ENCODE assay signal across 32 cellular contexts in genomic region chr7:137546009-137546408, GRCh38.
"Had no signal": no experiment of that assay in that cellular context is flagged by ENCODE, and none has a peak within 500 bp of the region (broad histone marks: within the 10 kb centered on the region; RNA-seq: fewer than 3 reads in every experiment).

No MANE protein-coding gene starts in this region.

- H3K36me3 ChIP-seq: colonic mucosa, esophagus muscularis mucosa, gastroesophageal sphincter, heart left ventricle, left ventricle myocardium inferior, lower lobe of right lung, neural progenitor cell, prostate gland, right atrium auricular region, tibial artery had no signal

- H3K9me3 ChIP-seq: colonic mucosa, esophagus muscularis mucosa, gastroesophageal sphincter, heart left ventricle, left ventricle myocardium inferior, lower lobe of right lung, mucosa of descending colon, prostate gland, right atrium auricular region, testis, tibial artery had no signal

- H3K4me3 ChIP-seq: colonic mucosa, esophagus muscularis mucosa, gastroesophageal sphincter, heart left ventricle, left ventricle myocardium inferior, lower lobe of right lung, mucosa of descending colon, neural progenitor cell, prostate gland, right atrium auricular region, testis, tibial artery had no signal

- H3K36me3 Mint-ChIP-seq: immature natural killer cell; memory B cell; mesothelial cell of epicardium; naive B cell; natural killer cell treated with Interleukin-12 subunit alpha and Interleukin-12 subunit beta and Interleukin-15 and Interleukin-18, amount 100 ng/mL, for 72 hours; neural progenitor cell; stimulated activated effector memory CD8-positive, alpha-beta T cell treated with anti-CD3 and anti-CD28 coated beads, Interleukin-12 subunit alpha, Interleukin-12 subunit beta, amount 100 ng/mL, for 72 hours; type B pancreatic cell had no signal

- H3K27ac Mint-ChIP-seq: dendritic cell treated with granulocyte-macrophage colony-stimulating factor and Interleukin-4, amounts not matched to agents 40 ng/mL and 50 ng/mL, for 4 days; endodermal cell; memory B cell; mesothelial cell of epicardium; naive B cell; natural killer cell treated with Interleukin-12 subunit alpha and Interleukin-12 subunit beta and Interleukin-15 and Interleukin-18, amount 100 ng/mL, for 72 hours; neural progenitor cell; stimulated activated effector memory CD8-positive, alpha-beta T cell treated with anti-CD3 and anti-CD28 coated beads, Interleukin-12 subunit alpha, Interleukin-12 subunit beta, amount 100 ng/mL, for 72 hours; type B pancreatic cell had no signal

- H3K9ac ChIP-seq: neural progenitor cell, parathyroid adenoma had no signal

- H3K79me2 ChIP-seq: parathyroid adenoma had no signal

- H3K27ac ChIP-seq: colonic mucosa, esophagus muscularis mucosa, foreskin keratinocyte, gastroesophageal sphincter, heart left ventricle, left ventricle myocardium inferior, lower lobe of right lung, neural progenitor cell, parathyroid adenoma, prostate gland, right atrium auricular region, testis, tibial artery had no signal

- H3K4me1 ChIP-seq: colonic mucosa, esophagus muscularis mucosa, foreskin keratinocyte, gastroesophageal sphincter, heart left ventricle, left ventricle myocardium inferior, lower lobe of right lung, neural progenitor cell, parathyroid adenoma, prostate gland, right atrium auricular region, testis, tibial artery had no signal

- H2AFZ ChIP-seq: neural progenitor cell, parathyroid adenoma had no signal

- H3K4me3 Mint-ChIP-seq: dendritic cell treated with granulocyte-macrophage colony-stimulating factor and Interleukin-4, amounts not matched to agents 40 ng/mL and 50 ng/mL, for 4 days; endodermal cell; immature natural killer cell; memory B cell; mesothelial cell of epicardium; naive B cell; natural killer cell treated with Interleukin-12 subunit alpha and Interleukin-12 subunit beta and Interleukin-15 and Interleukin-18, amount 100 ng/mL, for 72 hours; neural progenitor cell; stimulated activated effector memory CD8-positive, alpha-beta T cell treated with anti-CD3 and anti-CD28 coated beads, Interleukin-12 subunit alpha, Interleukin-12 subunit beta, amount 100 ng/mL, for 72 hours; type B pancreatic cell had no signal

- H3K27me3 Mint-ChIP-seq: dendritic cell treated with granulocyte-macrophage colony-stimulating factor and Interleukin-4, amounts not matched to agents 40 ng/mL and 50 ng/mL, for 4 days; memory B cell; naive B cell; natural killer cell treated with Interleukin-12 subunit alpha and Interleukin-12 subunit beta and Interleukin-15 and Interleukin-18, amount 100 ng/mL, for 72 hours had no signal

- H3K4me2 ChIP-seq: neural progenitor cell had no signal

- DNase-seq: colonic mucosa; effector CD8-positive, alpha-beta T cell; endodermal cell; foreskin keratinocyte; heart left ventricle; hypothalamus; immature natural killer cell; islet precursor cell; kidney glomerular epithelial cell; left colon; left ventricle myocardium inferior; lower lobe of right lung; mucosa of descending colon; naive B cell; stimulated activated CD4-positive, alpha-beta T cell treated with anti-CD3 and anti-CD28 coated beads, Interleukin-2, amount 100 ng/mL, for 24 hours; stimulated activated CD4-positive, alpha-beta T cell treated with anti-CD3 and anti-CD28 coated beads, Interleukin-4, amount 100 ng/mL, for 24 hours; stimulated activated naive CD4-positive, alpha-beta T cell treated with Interleukin-2 at 50 U/mL for 16 hours; substantia nigra; testis; tibial artery had no signal

- H3K9me3 Mint-ChIP-seq: dendritic cell treated with granulocyte-macrophage colony-stimulating factor and Interleukin-4, amounts not matched to agents 40 ng/mL and 50 ng/mL, for 4 days; endodermal cell; neural progenitor cell; type B pancreatic cell had no signal

- H3K4me1 Mint-ChIP-seq: endodermal cell; immature natural killer cell; memory B cell; naive B cell; neural progenitor cell; stimulated activated effector memory CD8-positive, alpha-beta T cell treated with anti-CD3 and anti-CD28 coated beads, Interleukin-12 subunit alpha, Interleukin-12 subunit beta, amount 100 ng/mL, for 72 hours had no signal

- H3K27me3 ChIP-seq: colonic mucosa, esophagus muscularis mucosa, foreskin keratinocyte, gastroesophageal sphincter, heart left ventricle, neural progenitor cell, right atrium auricular region, testis, tibial artery had no signal
